Comparison of ENCODE assay signal across 8 cellular contexts in the genomic region with DNA sequence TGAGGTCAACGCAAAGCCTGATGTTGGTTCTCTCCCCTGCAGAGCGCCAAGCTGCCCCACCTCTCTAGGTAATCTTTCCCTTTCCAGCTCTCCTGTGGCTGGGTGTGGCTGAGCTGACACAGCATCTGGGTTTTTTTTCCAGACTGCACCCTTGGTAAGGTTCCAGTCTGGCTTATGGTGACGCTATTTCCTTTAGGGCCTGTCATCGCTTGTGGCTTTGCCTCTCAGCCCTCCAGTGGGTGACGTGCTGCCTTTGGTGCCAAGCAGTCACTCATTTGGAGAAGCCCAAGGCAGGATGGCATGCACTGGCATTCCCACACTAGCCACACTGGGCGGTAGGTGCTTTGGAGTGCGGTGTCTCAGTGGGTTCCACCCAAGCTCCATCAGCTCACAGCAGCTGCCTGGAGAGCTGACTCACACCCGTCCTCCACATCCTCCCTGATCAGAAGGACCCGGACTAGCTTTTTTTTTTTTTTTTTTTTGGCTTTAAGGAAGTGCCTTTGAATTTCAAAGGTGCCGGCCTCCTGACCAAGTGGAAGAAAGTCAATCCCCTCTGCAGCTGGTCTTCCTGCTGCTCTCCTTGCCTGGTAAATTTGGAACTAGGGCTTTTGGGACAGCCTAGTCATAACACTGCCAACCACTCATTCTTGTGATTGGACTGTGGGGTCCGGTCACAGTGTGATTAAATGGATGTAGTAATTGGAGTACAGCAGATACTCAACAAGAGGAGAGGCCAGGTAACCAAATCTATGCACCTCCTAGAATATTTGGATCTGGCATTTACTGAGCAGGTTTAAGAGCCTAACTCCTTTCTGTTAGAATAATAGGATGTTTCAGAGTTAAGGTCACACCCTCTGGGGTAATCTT.
DNase-seq lines count a peak whose midpoint lies in the region; ATAC-seq lines count a peak whose summit lies in the region.

No MANE protein-coding gene starts in this region.

- peak; percentile 92 for DNase-seq in GM03348 (ENCODE audit: low spot score)
- peak; percentile 83 for DNase-seq in UCSD-AML1 (lab: John Stamatoyannopoulos, UW; ENCODE audit: unreplicated experiment)
- DNase-seq in epidermal melanocyte (ENCODE audit: insufficient read length, low spot score): peak; percentile 41
- DNase-seq in stimulated activated CD4-positive, alpha-beta T cell treated with anti-CD3 and anti-CD28 coated beads, Interleukin-4, amount 100 ng/mL, for 24 hours: peak; percentile 57
- no peak for DNase-seq in NCI-H2196 treated with DMSO at 0.1 percent for 48 hours (lab: John Stamatoyannopoulos, UW; ENCODE audit: unreplicated experiment)
- DNase-seq in anterior cingulate cortex (lab: John Stamatoyannopoulos, UW): no peak
- no peak for DNase-seq in NCI-H1105 (lab: John Stamatoyannopoulos, UW)

- no peak for ATAC-seq in HG02588 (IDR thresholded peaks at IDR 0.05; ENCODE audit: unreplicated experiment)

Comparison
In these comparisons a context has a peak if more than half of its experiments do, and no peak if none do; other contexts are left out.
1. DNase-seq: peak in GM03348 (single experiment), UCSD-AML1 (single experiment), epidermal melanocyte (single experiment) and stimulated activated CD4-positive, alpha-beta T cell treated with anti-CD3 and anti-CD28 coated beads, Interleukin-4, amount 100 ng/mL, for 24 hours (single experiment); none in NCI-H2196 treated with DMSO at 0.1 percent for 48 hours (single experiment), anterior cingulate cortex (0 of 58) and NCI-H1105 (single experiment).